1 cellular context compared by ENCODE assay signal in the genomic region with DNA sequence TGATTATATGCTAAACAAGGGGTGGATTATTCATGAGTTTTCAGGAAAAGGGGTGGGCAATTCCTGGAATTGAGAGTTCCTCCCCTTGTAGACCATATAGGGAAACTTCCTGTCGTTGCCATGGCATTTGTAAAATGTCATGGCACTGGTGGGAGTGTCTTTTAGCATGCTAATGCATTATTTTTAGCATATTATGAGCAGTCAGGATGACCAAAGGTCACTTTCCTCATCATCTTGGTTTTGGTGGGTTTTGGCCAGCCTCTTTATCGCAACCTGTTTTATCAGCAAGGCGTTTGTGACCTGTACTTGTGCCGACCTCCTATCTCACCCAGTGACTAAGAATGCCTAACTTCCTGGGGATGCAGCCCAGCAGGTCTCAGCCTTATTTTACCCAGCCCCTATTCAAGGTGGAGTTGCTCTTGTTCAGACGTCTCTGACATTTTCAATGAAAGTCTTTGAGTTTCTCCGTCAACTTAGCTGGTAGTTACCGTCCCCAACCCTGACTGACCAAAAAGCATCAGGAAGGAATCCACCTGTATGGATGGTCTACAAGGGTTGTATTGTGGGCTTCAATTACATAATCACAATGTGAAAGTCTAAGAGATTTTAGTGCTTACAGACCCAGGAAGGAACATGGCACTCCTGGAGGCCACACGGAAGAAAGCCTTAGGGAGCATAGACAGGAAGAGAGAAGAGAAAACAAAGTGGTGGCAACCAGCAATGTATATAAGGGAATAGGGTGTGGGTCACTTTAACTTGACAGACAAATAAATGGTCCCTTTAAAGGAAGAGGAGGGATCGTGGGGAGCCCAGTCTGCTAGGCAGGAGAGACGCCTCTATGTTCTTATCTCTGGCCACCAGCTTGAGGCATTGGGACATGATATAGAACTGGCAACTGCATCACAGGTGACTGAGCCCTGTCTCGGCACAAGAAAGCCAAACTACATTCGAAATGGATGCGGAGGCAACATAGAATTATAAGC.
TF ChIP-seq lines count a peak whose summit lies in the region.

No MANE protein-coding gene starts in this region.

TF ChIP-seq in liver, 16 proteins besides CTCF, POLR2A, EP300 and RAD21 (continued from another document):
- TF ChIP-seq NR2F2 (IDR thresholded peaks at IDR 0.05) (no peak), HNF4G (IDR thresholded peaks at IDR 0.05) (no peak), RXRA (IDR thresholded peaks at IDR 0.05) (no peak), EGR1 (IDR thresholded peaks at IDR 0.05; ENCODE audit: low read depth in 2 of 2) (no peak), HNF4A (conservative IDR thresholded peaks at IDR 0.05) (no peak), JUND (IDR thresholded peaks at IDR 0.05) (no peak), GABPA (IDR thresholded peaks at IDR 0.05 in 1 of 2, conservative IDR thresholded peaks at IDR 0.05 in 1 of 2) (no peak), TAF1 (conservative IDR thresholded peaks at IDR 0.05) (no peak), FOXA1 (IDR thresholded peaks at IDR 0.05) (no peak)
- TF ChIP-seq, protein P1, sequence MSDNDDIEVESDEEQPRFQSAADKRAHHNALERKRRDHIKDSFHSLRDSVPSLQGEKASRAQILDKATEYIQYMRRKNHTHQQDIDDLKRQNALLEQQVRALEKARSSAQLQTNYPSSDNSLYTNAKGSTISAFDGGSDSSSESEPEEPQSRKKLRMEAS (IDR thresholded peaks at IDR 0.05), result no peak
- TF ChIP-seq, protein P2, sequence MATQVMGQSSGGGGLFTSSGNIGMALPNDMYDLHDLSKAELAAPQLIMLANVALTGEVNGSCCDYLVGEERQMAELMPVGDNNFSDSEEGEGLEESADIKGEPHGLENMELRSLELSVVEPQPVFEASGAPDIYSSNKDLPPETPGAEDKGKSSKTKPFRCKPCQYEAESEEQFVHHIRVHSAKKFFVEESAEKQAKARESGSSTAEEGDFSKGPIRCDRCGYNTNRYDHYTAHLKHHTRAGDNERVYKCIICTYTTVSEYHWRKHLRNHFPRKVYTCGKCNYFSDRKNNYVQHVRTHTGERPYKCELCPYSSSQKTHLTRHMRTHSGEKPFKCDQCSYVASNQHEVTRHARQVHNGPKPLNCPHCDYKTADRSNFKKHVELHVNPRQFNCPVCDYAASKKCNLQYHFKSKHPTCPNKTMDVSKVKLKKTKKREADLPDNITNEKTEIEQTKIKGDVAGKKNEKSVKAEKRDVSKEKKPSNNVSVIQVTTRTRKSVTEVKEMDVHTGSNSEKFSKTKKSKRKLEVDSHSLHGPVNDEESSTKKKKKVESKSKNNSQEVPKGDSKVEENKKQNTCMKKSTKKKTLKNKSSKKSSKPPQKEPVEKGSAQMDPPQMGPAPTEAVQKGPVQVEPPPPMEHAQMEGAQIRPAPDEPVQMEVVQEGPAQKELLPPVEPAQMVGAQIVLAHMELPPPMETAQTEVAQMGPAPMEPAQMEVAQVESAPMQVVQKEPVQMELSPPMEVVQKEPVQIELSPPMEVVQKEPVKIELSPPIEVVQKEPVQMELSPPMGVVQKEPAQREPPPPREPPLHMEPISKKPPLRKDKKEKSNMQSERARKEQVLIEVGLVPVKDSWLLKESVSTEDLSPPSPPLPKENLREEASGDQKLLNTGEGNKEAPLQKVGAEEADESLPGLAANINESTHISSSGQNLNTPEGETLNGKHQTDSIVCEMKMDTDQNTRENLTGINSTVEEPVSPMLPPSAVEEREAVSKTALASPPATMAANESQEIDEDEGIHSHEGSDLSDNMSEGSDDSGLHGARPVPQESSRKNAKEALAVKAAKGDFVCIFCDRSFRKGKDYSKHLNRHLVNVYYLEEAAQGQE (IDR thresholded peaks at IDR 0.05), result no peak
